Comparison of ENCODE assay signal across 22 cellular contexts in genomic region chr7:54701982-54702381, GRCh38.
"Had no signal": no experiment of that assay in that cellular context is flagged by ENCODE, and none has a peak within 500 bp of the region (broad histone marks: within the 10 kb centered on the region; RNA-seq: fewer than 3 reads in every experiment).

No MANE protein-coding gene starts in this region.

- H3K27ac ChIP-seq: left ventricle myocardium inferior, ovary, right atrium auricular region, right lobe of liver, tibial nerve, vagina had no signal

- ATAC-seq: right lobe of liver had no signal

- H3K4me1 Mint-ChIP-seq: mesothelial cell of epicardium, naive B cell, natural killer cell, nephron progenitor cell had no signal

- H3K4me3 ChIP-seq: left ventricle myocardium inferior, lung, ovary, right atrium auricular region, right lobe of liver, smooth muscle cell, tibial nerve, vagina had no signal

- H3K4me2 ChIP-seq: smooth muscle cell had no signal

- H3K4me3 Mint-ChIP-seq: mesothelial cell of epicardium; naive B cell; natural killer cell; nephron progenitor cell; stimulated activated naive CD8-positive, alpha-beta T cell treated with anti-CD3 and anti-CD28 coated beads, Interleukin-15, Interleukin-2, amounts not matched to agents 100 ng/mL and 50 ng/mL, for 24 hours; type B pancreatic cell had no signal

- H3K9me3 ChIP-seq: left ventricle myocardium inferior, ovary, right atrium auricular region, right lobe of liver, vagina had no signal

- H3K36me3 ChIP-seq: left ventricle myocardium inferior, ovary, right atrium auricular region, right lobe of liver, tibial nerve, vagina had no signal

- H3K27me3 Mint-ChIP-seq: progenitor cell of endocrine pancreas, type B pancreatic cell had no signal

- H3K27me3 ChIP-seq: ovary, right atrium auricular region, right lobe of liver, tibial nerve, vagina had no signal

- DNase-seq: hippocampal formation; islet precursor cell; left ventricle myocardium inferior; mesendoderm; naive B cell; natural killer cell; nephron progenitor cell; ovary; right lobe of liver; stimulated activated CD4-positive, alpha-beta T cell treated with anti-CD3 and anti-CD28 coated beads, Interleukin-1b, Interleukin-23, amount 100 ng/mL, for 48 hours; stimulated activated CD4-positive, alpha-beta T cell treated with anti-CD3 and anti-CD28 coated beads, Interleukin-2, amount 100 ng/mL, for 48 hours; stimulated activated naive CD4-positive, alpha-beta T cell; substantia nigra had no signal

- H3K4me1 ChIP-seq: left ventricle myocardium inferior, right atrium auricular region, right lobe of liver, tibial nerve, vagina had no signal

- H3K36me3 Mint-ChIP-seq: mesothelial cell of epicardium, naive B cell, natural killer cell, type B pancreatic cell had no signal

- H3K27ac Mint-ChIP-seq: mesothelial cell of epicardium; naive B cell; natural killer cell; nephron progenitor cell; progenitor cell of endocrine pancreas; stimulated activated naive CD8-positive, alpha-beta T cell treated with anti-CD3 and anti-CD28 coated beads, Interleukin-15, Interleukin-2, amounts not matched to agents 100 ng/mL and 50 ng/mL, for 24 hours; type B pancreatic cell had no signal
